ENCODE assay signal across 22 cellular contexts in the genomic region with DNA sequence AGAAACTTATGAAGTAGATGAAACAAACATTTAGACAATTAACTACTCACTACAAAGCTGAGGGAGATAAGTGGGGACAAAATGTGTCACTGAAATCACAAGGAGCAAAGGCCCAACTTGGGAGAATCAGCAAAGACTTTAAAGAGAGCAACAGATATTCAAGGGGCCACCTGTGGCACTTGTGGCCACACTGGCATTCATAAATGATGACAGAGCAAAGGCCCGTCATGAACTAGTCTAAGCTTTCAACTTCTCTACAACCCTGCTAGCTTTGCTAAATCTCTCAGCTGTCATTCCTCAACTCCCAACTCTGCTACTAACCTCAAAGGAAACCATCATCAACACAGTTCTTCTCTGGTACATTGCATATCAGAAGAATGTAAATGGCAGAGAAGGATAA.
"Had no signal": no experiment of that assay in that cellular context is flagged by ENCODE, and none has a peak within 500 bp of the region (broad histone marks: within the 10 kb centered on the region; RNA-seq: fewer than 3 reads in every experiment).

No MANE protein-coding gene starts in this region.

- DNase-seq: esophagus squamous epithelium; foreskin fibroblast; immature natural killer cell; left ventricle myocardium inferior; mesendoderm; naive thymus-derived CD8-positive, alpha-beta T cell; ovary; right cardiac atrium; stimulated activated CD4-positive, alpha-beta T cell treated with anti-CD3 and anti-CD28 coated beads, Interleukin-4, amount 100 ng/mL, for 1 hour; stimulated activated CD8-positive, alpha-beta memory T cell treated with anti-CD3 and anti-CD28 coated beads, Interleukin-4, amount 100 ng/mL, for 48 hours; stimulated activated naive CD8-positive, alpha-beta T cell treated with anti-CD3 and anti-CD28 coated beads, Interleukin-15, Interleukin-2, amounts not matched to agents 100 U/mL and 50 U/mL, for 24 hours; thyroid gland had no signal

- H3K4me3 Mint-ChIP-seq: dendritic cell treated with granulocyte-macrophage colony-stimulating factor and Interleukin-4, amounts not matched to agents 40 ng/mL and 50 ng/mL, for 4 days; immature natural killer cell; naive thymus-derived CD8-positive, alpha-beta T cell; neural crest cell; stimulated activated effector memory CD8-positive, alpha-beta T cell treated with anti-CD3 and anti-CD28 coated beads, Interleukin-12 subunit alpha, Interleukin-12 subunit beta, amount 100 ng/mL, for 72 hours; type B pancreatic cell had no signal

- FAIRE-seq: colon, keratinocyte, urothelium cell line had no signal

- H3K27me3 ChIP-seq: esophagus squamous epithelium, gastroesophageal sphincter, ovary, suprapubic skin, thyroid gland had no signal

- H3K9me3 Mint-ChIP-seq: dendritic cell treated with granulocyte-macrophage colony-stimulating factor and Interleukin-4, amounts not matched to agents 40 ng/mL and 50 ng/mL, for 4 days; immature natural killer cell; naive thymus-derived CD8-positive, alpha-beta T cell; neural crest cell; stimulated activated effector memory CD8-positive, alpha-beta T cell treated with anti-CD3 and anti-CD28 coated beads, Interleukin-12 subunit alpha, Interleukin-12 subunit beta, amount 100 ng/mL, for 72 hours; type B pancreatic cell had no signal

- H3K36me3 Mint-ChIP-seq: type B pancreatic cell had no signal

- H3K4me3 ChIP-seq: esophagus squamous epithelium, gastroesophageal sphincter, left ventricle myocardium inferior, lung, ovary, suprapubic skin, thyroid gland had no signal

- H3K36me3 ChIP-seq: ovary, suprapubic skin, thyroid gland had no signal

- H3K27ac ChIP-seq: esophagus squamous epithelium, gastroesophageal sphincter, left ventricle myocardium inferior, suprapubic skin had no signal

- H3K27me3 Mint-ChIP-seq: dendritic cell treated with granulocyte-macrophage colony-stimulating factor and Interleukin-4, amounts not matched to agents 40 ng/mL and 50 ng/mL, for 4 days; naive thymus-derived CD8-positive, alpha-beta T cell; type B pancreatic cell had no signal

- H3K9me3 ChIP-seq: esophagus squamous epithelium, gastroesophageal sphincter, left ventricle myocardium inferior, ovary, suprapubic skin, thyroid gland had no signal

- H3K4me1 Mint-ChIP-seq: immature natural killer cell; neural crest cell; stimulated activated effector memory CD8-positive, alpha-beta T cell treated with anti-CD3 and anti-CD28 coated beads, Interleukin-12 subunit alpha, Interleukin-12 subunit beta, amount 100 ng/mL, for 72 hours had no signal

- H3K27ac Mint-ChIP-seq: dendritic cell treated with granulocyte-macrophage colony-stimulating factor and Interleukin-4, amounts not matched to agents 40 ng/mL and 50 ng/mL, for 4 days; immature natural killer cell; naive thymus-derived CD8-positive, alpha-beta T cell; stimulated activated effector memory CD8-positive, alpha-beta T cell treated with anti-CD3 and anti-CD28 coated beads, Interleukin-12 subunit alpha, Interleukin-12 subunit beta, amount 100 ng/mL, for 72 hours; type B pancreatic cell had no signal

- ATAC-seq: gastroesophageal sphincter; naive thymus-derived CD8-positive, alpha-beta T cell; right cardiac atrium; stimulated activated effector memory CD8-positive, alpha-beta T cell treated with anti-CD3 and anti-CD28 coated beads, Interleukin-12 subunit alpha, Interleukin-12 subunit beta, amount 100 ng/mL, for 72 hours; stimulated activated naive CD8-positive, alpha-beta T cell treated with anti-CD3 and anti-CD28 coated beads, Interleukin-15, Interleukin-2, amounts not matched to agents 100 U/mL and 50 U/mL, for 24 hours had no signal
